9 cellular contexts compared by ENCODE assay signal in the genomic region with DNA sequence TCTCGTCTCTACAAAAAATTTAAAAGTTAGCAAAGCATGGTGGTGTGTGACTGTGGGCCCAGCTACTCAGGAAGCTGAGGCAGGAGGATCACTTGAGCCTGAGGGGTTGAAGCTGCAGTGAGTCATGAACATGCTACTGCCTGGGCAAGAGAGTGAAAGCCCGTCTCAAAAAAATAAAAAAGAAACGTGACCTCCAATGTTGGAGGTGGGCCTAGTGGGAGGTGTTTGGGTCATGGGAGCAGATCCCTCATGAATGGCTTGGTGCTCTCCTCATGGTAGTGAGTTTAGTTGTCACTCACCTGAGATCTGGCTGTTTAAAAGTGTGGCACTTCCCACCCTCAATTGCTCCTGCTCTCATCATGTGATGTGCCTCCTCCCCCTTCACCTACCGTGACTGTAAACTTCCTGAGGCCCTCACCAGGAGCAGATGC. TPM values are rescaled to one million over a fixed set of nuclear protein-coding genes. Genes with fewer than 3 reads are reported as not detected.
DNase-seq lines count a peak whose midpoint lies in the region; ATAC-seq lines count a peak whose summit lies in the region.
"Had no signal": no experiment of that assay in that cellular context is flagged by ENCODE, and none has a peak within 500 bp of the region (broad histone marks: within the 10 kb centered on the region; RNA-seq: fewer than 3 reads in every experiment).

No MANE protein-coding gene starts in this region.

- DNase-seq in ELF-1 (ENCODE audit: low read depth, low spot score) (peak; percentile 7), amniotic stem cell (lab: John Stamatoyannopoulos, UW) (peak; percentile 40), A172 (ENCODE audit: low spot score) (no peak), retina (no peak), NCI-H2081 (lab: John Stamatoyannopoulos, UW) (no peak)
- DNase-seq in natural killer cell treated with Interleukin-12 subunit alpha and Interleukin-12 subunit beta and Interleukin-15 and Interleukin-18, amount 100 ng/mL, for 72 hours (ENCODE audit: low spot score) = no peak

- H3K4me3 Mint-ChIP-seq in T-helper 1 cell treated with Interleukin-12 subunit alpha and Interleukin-12 subunit beta and Interleukin-4 antibody, amounts not matched to agents 30 μg/mL and 1 μg/mL, for 36 hours = peak overlapping the region; percentile 36
- H3K4me3 Mint-ChIP-seq in natural killer cell treated with Interleukin-12 subunit alpha and Interleukin-12 subunit beta and Interleukin-15 and Interleukin-18, amount 100 ng/mL, for 72 hours = no peak overlapping the region

- peaks cover 23% of the 10 kb centered on the region for H3K36me3 Mint-ChIP-seq in T-helper 1 cell treated with Interleukin-12 subunit alpha and Interleukin-12 subunit beta and Interleukin-4 antibody, amounts not matched to agents 30 μg/mL and 1 μg/mL, for 36 hours (ENCODE audit: low read depth)
- H3K36me3 Mint-ChIP-seq in natural killer cell treated with Interleukin-12 subunit alpha and Interleukin-12 subunit beta and Interleukin-15 and Interleukin-18, amount 100 ng/mL, for 72 hours = peaks cover 2% of the 10 kb centered on the region

- H3K27ac Mint-ChIP-seq in T-helper 1 cell treated with Interleukin-12 subunit alpha and Interleukin-12 subunit beta and Interleukin-4 antibody, amounts not matched to agents 30 μg/mL and 1 μg/mL, for 36 hours = peak overlapping the region; percentile 82
- H3K27ac Mint-ChIP-seq in natural killer cell treated with Interleukin-12 subunit alpha and Interleukin-12 subunit beta and Interleukin-15 and Interleukin-18, amount 100 ng/mL, for 72 hours = peak overlapping the region; percentile 60 to 77
- H3K27ac Mint-ChIP-seq: progenitor cell of endocrine pancreas had no signal

- H3K9me3 Mint-ChIP-seq in T-helper 1 cell treated with Interleukin-12 subunit alpha and Interleukin-12 subunit beta and Interleukin-4 antibody, amounts not matched to agents 30 μg/mL and 1 μg/mL, for 36 hours = no peaks in the 10 kb centered on the region
- H3K9me3 Mint-ChIP-seq in natural killer cell treated with Interleukin-12 subunit alpha and Interleukin-12 subunit beta and Interleukin-15 and Interleukin-18, amount 100 ng/mL, for 72 hours = no peaks in the 10 kb centered on the region

- peaks cover 30% of the 10 kb centered on the region for H3K4me1 Mint-ChIP-seq in T-helper 1 cell treated with Interleukin-12 subunit alpha and Interleukin-12 subunit beta and Interleukin-4 antibody, amounts not matched to agents 30 μg/mL and 1 μg/mL, for 36 hours (ENCODE audit: low read depth)
- peaks cover 10 to 12% of the 10 kb centered on the region in 2 donors for H3K4me1 Mint-ChIP-seq in natural killer cell treated with Interleukin-12 subunit alpha and Interleukin-12 subunit beta and Interleukin-15 and Interleukin-18, amount 100 ng/mL, for 72 hours (ENCODE audit: low read depth in 2 of 2)

- H3K27me3 Mint-ChIP-seq in T-helper 1 cell treated with Interleukin-12 subunit alpha and Interleukin-12 subunit beta and Interleukin-4 antibody, amounts not matched to agents 30 μg/mL and 1 μg/mL, for 36 hours (ENCODE audit: low read depth) = no peaks in the 10 kb centered on the region
- no peaks in the 10 kb centered on the region for H3K27me3 Mint-ChIP-seq in natural killer cell treated with Interleukin-12 subunit alpha and Interleukin-12 subunit beta and Interleukin-15 and Interleukin-18, amount 100 ng/mL, for 72 hours
- H3K27me3 Mint-ChIP-seq: progenitor cell of endocrine pancreas had no signal

- ATAC-seq in natural killer cell treated with Interleukin-12 subunit alpha and Interleukin-12 subunit beta and Interleukin-15 and Interleukin-18, amount 100 ng/mL, for 72 hours = peak in 1 of 2 donors; percentile 65
- no peak for ATAC-seq in GM21786 (IDR thresholded peaks at IDR 0.05; ENCODE audit: unreplicated experiment)

RNA-seq across cellular contexts. Expression of a gene that starts 24.3 kb away (rescaled TPM):
- 10 to 100 TPM; 35.6 to 58.3 TPM for total RNA-seq in natural killer cell treated with Interleukin-12 subunit alpha and Interleukin-12 subunit beta and Interleukin-15 and Interleukin-18, amount 100 ng/mL, for 72 hours
- 14.7 and 17.1 TPM in 2 replicates for total RNA-seq in A172 (2014; rRNA removed; shearing (Covaris generic))

Comparison
In these comparisons a context has a peak if more than half of its experiments do, and no peak if none do; other contexts are left out.
1. DNase-seq: peak in ELF-1 (single experiment) and amniotic stem cell (single experiment); none in natural killer cell treated with Interleukin-12 subunit alpha and Interleukin-12 subunit beta and Interleukin-15 and Interleukin-18, amount 100 ng/mL, for 72 hours (single experiment), A172 (single experiment), retina (single experiment) and NCI-H2081 (0 of 2).